2 cellular contexts compared by ENCODE assay signal in the genomic region with DNA sequence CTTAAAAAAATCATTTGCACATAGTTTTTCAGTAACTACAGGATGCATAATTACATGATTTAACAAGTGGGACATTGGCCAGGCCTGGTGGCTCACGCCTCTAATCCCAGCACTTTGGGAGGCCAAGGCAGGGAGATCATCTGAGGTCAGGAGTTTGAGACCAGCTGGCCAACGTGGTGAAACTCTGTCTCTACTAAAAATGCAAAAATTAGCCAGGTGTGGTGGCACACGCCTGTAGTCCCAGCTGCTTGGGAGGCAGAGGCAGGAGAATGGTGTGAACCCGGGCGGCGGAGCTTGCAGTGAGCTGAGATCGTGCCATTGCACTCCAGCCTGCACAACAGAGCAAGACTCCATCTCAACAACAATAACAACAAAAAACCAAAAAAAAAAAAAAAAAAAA.
A peak's percentile ranks its signal among the peaks of the same experiment; 100 is the strongest.
TF ChIP-seq lines count a peak whose summit lies in the region.

No MANE protein-coding gene starts in this region.

TF ChIP-seq in K562, 482 proteins besides CTCF, POLR2A, EP300 and RAD21:
- TF ChIP-seq, protein P1, sequence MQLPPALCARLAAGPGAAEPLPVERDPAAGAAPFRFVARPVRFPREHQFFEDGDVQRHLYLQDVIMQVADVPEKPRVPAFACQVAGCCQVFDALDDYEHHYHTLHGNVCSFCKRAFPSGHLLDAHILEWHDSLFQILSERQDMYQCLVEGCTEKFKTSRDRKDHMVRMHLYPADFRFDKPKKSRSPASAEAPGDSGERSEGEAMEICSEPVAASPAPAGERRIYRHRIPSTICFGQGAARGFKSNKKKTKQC (CRISPR knock-in tag; IDR thresholded peaks at IDR 0.05): 0 out of 2 replicates have a peak, but pooled peaks have one; percentile 24

TF ChIP-seq in HepG2, 621 proteins besides CTCF, POLR2A, EP300 and RAD21:
- peak; percentile 49; the same call in 1 of the 2 replicates for TF ChIP-seq ZNF460 (CRISPR knock-in tag; IDR thresholded peaks at IDR 0.05; ENCODE audit: borderline replicate concordance)
TF ChIP-seq in HepG2: peak in this region for 1; not testable (repeated sequence) for 620.
